9 cellular contexts compared by ENCODE assay signal in genomic region chr2:159091981-159092380, GRCh38.
DNase-seq lines count a peak whose midpoint lies in the region; ATAC-seq lines count a peak whose summit lies in the region.
"Had no signal": no experiment of that assay in that cellular context is flagged by ENCODE, and none has a peak within 500 bp of the region (broad histone marks: within the 10 kb centered on the region; RNA-seq: fewer than 3 reads in every experiment).

No MANE protein-coding gene starts in this region.

- 0 out of 2 replicates have a peak, but pooled peaks cover 3% of the 10 kb centered on the region for H3K9me3 ChIP-seq in HAP-1

- peak overlapping the region; percentile 54 for H3K4me3 Mint-ChIP-seq in activated naive CD8-positive, alpha-beta T cell
- H3K4me3 Mint-ChIP-seq in naive thymus-derived CD8-positive, alpha-beta T cell, result peak overlapping the region; percentile 36 to 78 (median 48)

- no peak overlapping the region for H3K4me3 ChIP-seq in HAP-1

- peaks cover 21% of the 10 kb centered on the region for H3K4me1 ChIP-seq in HAP-1

- in situ Hi-C loops in HAP-1 (cut with MboI; ENCODE audit: low sequenced_read_pairs), result no loop called here

- peak overlapping the region; percentile 65 for H3K27ac Mint-ChIP-seq in activated naive CD8-positive, alpha-beta T cell
- peak overlapping the region; percentile 65 to 90 (median 86) for H3K27ac Mint-ChIP-seq in naive thymus-derived CD8-positive, alpha-beta T cell

- peaks cover 57% of the 10 kb centered on the region for H3K4me1 Mint-ChIP-seq in activated naive CD8-positive, alpha-beta T cell (ENCODE audit: low read depth)
- peaks cover 32 to 67% (median 60%) of the 10 kb centered on the region in 4 donors for H3K4me1 Mint-ChIP-seq in naive thymus-derived CD8-positive, alpha-beta T cell

- DNase-seq in naive thymus-derived CD8-positive, alpha-beta T cell, result peak in 5 of 10 donors; percentile 14 to 67 (median 19)
- DNase-seq in NCI-H345 (lab: John Stamatoyannopoulos, UW) (no peak), DMS79 (lab: John Stamatoyannopoulos, UW) (no peak), HAP-1 (ENCODE audit: low spot score in 2 of 2) (no peak)
- no peak for DNase-seq in stimulated activated CD4-positive, alpha-beta T cell treated with anti-CD3 and anti-CD28 coated beads, Interleukin-2, amount 100 ng/mL, for 24 hours
- DNase-seq: effector memory CD4-positive, alpha-beta T cell had no signal

- no peaks in the 10 kb centered on the region for H3K27me3 Mint-ChIP-seq in activated naive CD8-positive, alpha-beta T cell
- no peaks in the 10 kb centered on the region for H3K27me3 Mint-ChIP-seq in naive thymus-derived CD8-positive, alpha-beta T cell

- no peaks in the 10 kb centered on the region for H3K36me3 ChIP-seq in HAP-1 (replicated peaks)

- POLR2A ChIA-PET in naive thymus-derived CD8-positive, alpha-beta T cell (lab: Charles Lee), result interaction anchor here (0.9 to 2.3 kb wide), 2 partner anchors 27 to 620 kb away, joined by 4 to 9 read pairs; partner anchors contain the start of gene MARCHF7

- H3K27me3 ChIP-seq in HAP-1 (ENCODE audit: low read depth), result no peaks in the 10 kb centered on the region

- H3K36me3 Mint-ChIP-seq in activated naive CD8-positive, alpha-beta T cell, result peaks cover 10% of the 10 kb centered on the region
- H3K36me3 Mint-ChIP-seq in naive thymus-derived CD8-positive, alpha-beta T cell, result peaks cover 0 to 14% (median 12%) of the 10 kb centered on the region in 3 donors

- peaks cover 7% of the 10 kb centered on the region for H3K9me3 Mint-ChIP-seq in activated naive CD8-positive, alpha-beta T cell (ENCODE audit: low read depth)
- H3K9me3 Mint-ChIP-seq in naive thymus-derived CD8-positive, alpha-beta T cell, result peaks cover 0 to 22% (median 13%) of the 10 kb centered on the region in 9 donors

- ATAC-seq in GM18498 (IDR thresholded peaks at IDR 0.05; ENCODE audit: unreplicated experiment) (peak; percentile 65), HG02973 (IDR thresholded peaks at IDR 0.05; ENCODE audit: unreplicated experiment) (peak; percentile 40)
- peak; percentile 80 to 88 for ATAC-seq in naive thymus-derived CD8-positive, alpha-beta T cell
